Comparison of ENCODE assay signal across 8 cellular contexts in genomic region chr19:4186087-4186993, GRCh38. TPM values are rescaled to one million over a fixed set of nuclear protein-coding genes. Genes with fewer than 3 reads are reported as not detected.
DNase-seq lines count a peak whose midpoint lies in the region; ATAC-seq and TF ChIP-seq lines count a peak whose summit lies in the region.

No MANE protein-coding gene starts in this region.

- peak; percentile 94 for TF ChIP-seq CTCF in A673 (conservative IDR thresholded peaks at IDR 0.05; ENCODE audit: low read depth, low read length)
- peak; percentile 71 for TF ChIP-seq CTCF in colonic mucosa (IDR thresholded peaks at IDR 0.05)
- peak; percentile 29 for TF ChIP-seq CTCF in lung (IDR thresholded peaks at IDR 0.05; ENCODE audit: control extremely low read depth, extremely low read depth)

- H3K4me1 ChIP-seq in A673 (ENCODE audit: insufficient read depth, low read length, poor library complexity, severe bottlenecking) (peaks cover 8% of the 10 kb centered on the region), colonic mucosa (peaks cover 14% of the 10 kb centered on the region), lung (ENCODE audit: control insufficient read depth in 2 of 2, insufficient read depth in 2 of 2, low read length in 2 of 2) (peaks cover 0 to 7% of the 10 kb centered on the region in 2 donors)

- H3K9me3 ChIP-seq in A673 (ENCODE audit: low read depth, low read length, poor library complexity, severe bottlenecking) = no peaks in the 10 kb centered on the region
- no peaks in the 10 kb centered on the region for H3K9me3 ChIP-seq in colonic mucosa
- peaks cover 0 to 2% of the 10 kb centered on the region in 2 donors for H3K9me3 ChIP-seq in lung (ENCODE audit: control insufficient read depth in 2 of 2, insufficient read depth in 1 of 2, low read length in 1 of 2)

- H3K4me3 ChIP-seq in A673 (ENCODE audit: low read depth, low read length, poor library complexity, severe bottlenecking) (no peak overlapping the region), colonic mucosa (no peak overlapping the region), lung (no peak overlapping the region)

- intact Hi-C loops in A673 (cut with micrococcal nuclease; ENCODE audit: unreplicated experiment) (no loop called here), colonic mucosa (cut with DNase I) (loop anchor here (5.0 kb wide), 1 partner anchor 44 kb away; no protein-coding TSS in a partner anchor)

- POLR2A ChIA-PET in A673 (lab: Charles Lee; ENCODE audit: low non-redundant PET) = interaction anchor here (0.6 kb wide), 1 partner anchor 22 kb away, joined by 6 read pairs; no protein-coding TSS in a partner anchor

- DNase-seq in A673 (ENCODE audit: low spot score) = peak; percentile 88
- DNase-seq in GM19240 (ENCODE audit: insufficient read length, low spot score) = peak; percentile 86
- DNase-seq in NCI-H524 (lab: John Stamatoyannopoulos, UW) = peak; percentile 73 to 79
- peak; percentile 90 for DNase-seq in activated CD4-positive, alpha-beta T cell treated with anti-CD3 and anti-CD28 coated beads for 48 hours
- peak; percentile 95 for DNase-seq in colonic mucosa
- DNase-seq in lung (ENCODE audit: low spot score) = peak; percentile 80
- peak; percentile 43 for DNase-seq in stimulated activated CD8-positive, alpha-beta memory T cell treated with anti-CD3 and anti-CD28 coated beads, Interleukin-12 subunit alpha, Interleukin-12 subunit beta, amount 100 ng/mL, for 4 hours (ENCODE audit: low read depth)

- H3K36me3 ChIP-seq in A673 (ENCODE audit: insufficient read depth, low read length, poor library complexity, severe bottlenecking) (no peaks in the 10 kb centered on the region), colonic mucosa (no peaks in the 10 kb centered on the region), lung (ENCODE audit: control insufficient read depth in 2 of 2, insufficient read depth in 2 of 2, low read length in 2 of 2) (no peaks in the 10 kb centered on the region)

- H3K27me3 ChIP-seq in A673 (replicated peaks; ENCODE audit: insufficient read depth, low read depth, low read length, poor library complexity) (no peaks in the 10 kb centered on the region), colonic mucosa (no peaks in the 10 kb centered on the region), lung (ENCODE audit: control insufficient read depth, insufficient read depth) (no peaks in the 10 kb centered on the region)

- H3K9ac ChIP-seq in colonic mucosa (ENCODE audit: low read depth in 2 of 2, low read length in 2 of 2) = no peak overlapping the region

- BruUV-seq in A673 (replicated peaks; lab: Mats Ljungman, UMichigan) = no TSS peak

- ATAC-seq in lung (ENCODE audit: insufficient read depth, low FRiP score) = no peak
- ATAC-seq in GM21515 (IDR thresholded peaks at IDR 0.05; ENCODE audit: unreplicated experiment) = no peak

- whole genome bisulfite sequencing in lung, 2 donors = 33 to 46% methylated on average over 22 of the region's 22 CpGs

- CTCF ChIA-PET in A673 (lab: Charles Lee) = interaction anchor here (1.0 kb wide), 1 partner anchor 15 kb away, joined by 7 read pairs; no protein-coding TSS in a partner anchor

- H3K27ac ChIP-seq in A673 (ENCODE audit: low read depth, low read length, poor library complexity, severe bottlenecking) (no peak overlapping the region), colonic mucosa (no peak overlapping the region), lung (ENCODE audit: low read depth in 1 of 2, low read length in 1 of 2) (no peak overlapping the region)

RNA-seq across cellular contexts. Expression of gene ANKRD24, which starts 3.9 kb away (rescaled TPM):
- total RNA-seq in A673 (2021) (10.9 and 12.2 TPM in 2 replicates), colonic mucosa (1 to 10 TPM in 1 of 2 donors, under 1 TPM in 1; 0.35 to 1.8 TPM), lung (1 to 10 TPM; 1.1 to 1.5 TPM)
- 1 to 10 TPM in 1 of 2 donors, under 1 TPM in 1; 0.68 to 2.4 TPM for polyA plus RNA-seq in lung

RNA-seq across cellular contexts. Expression of gene SIRT6, which starts 4.0 kb away (rescaled TPM):
- total RNA-seq in A673 (2021) (36.3 and 39.3 TPM in 2 replicates), colonic mucosa (100 to 1,000 TPM in 1 of 2 donors, 10 to 100 TPM in 1; 83.9 to 120 TPM), lung (10 to 100 TPM; 10.2 to 29.3 TPM)
- 10 to 100 TPM; 29.1 to 36.5 TPM for polyA plus RNA-seq in lung

RNA-seq across cellular contexts. Expression of gene CREB3L3, which starts 32.9 kb away (rescaled TPM):
- total RNA-seq in A673 (2021) = not detected in 2 replicates
- total RNA-seq in colonic mucosa = 1 to 10 TPM; 1.1 to 9.9 TPM
- not detected for total RNA-seq in lung
- polyA plus RNA-seq in lung = under 1 TPM in 1 of 2 donors, not detected in 1; 0.03 TPM

RNA-seq across cellular contexts. Expression of gene EBI3, which starts 43.0 kb away (rescaled TPM):
- total RNA-seq in A673 (2021) = 1.5 and 2.0 TPM in 2 replicates
- total RNA-seq in colonic mucosa = 1 to 10 TPM in 1 of 2 donors, under 1 TPM in 1; 0.56 to 1.6 TPM
- total RNA-seq in lung = 1 to 10 TPM; 4.1 to 5.9 TPM
- polyA plus RNA-seq in lung = 10 to 100 TPM in 1 of 2 donors, 1 to 10 TPM in 1; 6.9 to 92.7 TPM

Comparison
In these comparisons a context has a peak if more than half of its experiments do, and no peak if none do; other contexts are left out.
1. DNase-seq: peak in every context shown above with its lines; median percentile 95 in colonic mucosa; 90 in activated CD4-positive, alpha-beta T cell treated with anti-CD3 and anti-CD28 coated beads for 48 hours; 88 in A673; 86 in GM19240; 80 in lung; 76 in NCI-H524; 43 in stimulated activated CD8-positive, alpha-beta memory T cell treated with anti-CD3 and anti-CD28 coated beads, Interleukin-12 subunit alpha, Interleukin-12 subunit beta, amount 100 ng/mL, for 4 hours.
2. CTCF ChIP-seq: peak in every context shown above with its lines; median percentile 94 in A673; 71 in colonic mucosa; 29 in lung.